ENCODE assay signal across 28 cellular contexts in genomic region chr12:10861366-10861765, GRCh38. TPM values are rescaled to one million over a fixed set of nuclear protein-coding genes. Genes with fewer than 3 reads are reported as not detected.
"Had no signal": no experiment of that assay in that cellular context is flagged by ENCODE, and none has a peak within 500 bp of the region (broad histone marks: within the 10 kb centered on the region; RNA-seq: fewer than 3 reads in every experiment).

No MANE protein-coding gene starts in this region.

- H3K27me3 ChIP-seq: body of pancreas, cardiac muscle cell, dorsolateral prefrontal cortex, gastroesophageal sphincter, hepatocyte, neutrophil, ovary, right lobe of liver, uterus had no signal

- H3K9me3 ChIP-seq: neutrophil, right lobe of liver had no signal

- DNase-seq: activated CD4-positive, alpha-beta T cell treated with anti-CD3 and anti-CD28 coated beads, Interleukin-2, amount 50 U/mL, for 1 hour; activated CD8-positive, alpha-beta T cell treated with anti-CD3 and anti-CD28 coated beads for 36 hours; activated naive CD8-positive, alpha-beta T cell treated with anti-CD3 and anti-CD28 coated beads, Interleukin-2, amount 50 U/mL, for 24 hours; activated T-cell treated with anti-CD3 and anti-CD28 coated beads, Interleukin-2, amount 50 U/mL, for 4 hours; amygdala; body of pancreas; dorsolateral prefrontal cortex; effector memory CD4-positive, alpha-beta T cell; left colon; mammary epithelial cell; ovary; right lobe of liver; stimulated activated CD4-positive, alpha-beta T cell treated with anti-CD3 and anti-CD28 coated beads, Interleukin-2, amount 100 ng/mL, for 48 hours; T-helper 2 cell; uterus had no signal

- H3K27ac ChIP-seq: body of pancreas, cardiac muscle cell, coronary artery, dorsolateral prefrontal cortex, gastroesophageal sphincter, hepatocyte, neutrophil, ovary, right lobe of liver, thoracic aorta, uterus had no signal

- H2AFZ ChIP-seq: hepatocyte had no signal

- H3K36me3 ChIP-seq: cardiac muscle cell, neutrophil, ovary, right lobe of liver, thoracic aorta, uterus had no signal

- H3K4me1 ChIP-seq: body of pancreas, gastroesophageal sphincter, right lobe of liver, uterus had no signal

- H3K4me2 ChIP-seq: hepatocyte had no signal

- H3K4me3 ChIP-seq: body of pancreas, cardiac muscle cell, coronary artery, dorsolateral prefrontal cortex, gastroesophageal sphincter, hepatocyte, ovary, right lobe of liver, thoracic aorta, uterus had no signal

RNA-seq across cellular contexts. Expression of gene TAS2R10, which starts 35.2 kb away (rescaled TPM):
- total RNA-seq: activated CD8-positive, alpha-beta T cell treated with anti-CD3 and anti-CD28 coated beads for 36 hours; activated T-helper 2 cell treated with anti-CD3 and anti-CD28 coated beads, Interferon-gamma antibody, Interleukin-2, Interleukin-4, amounts not matched to agents 10 μg/mL and 5 μg/mL and 100 μg/mL, durations not matched to agents 14 hours and 24 hours and 36 hours; epithelial cell of proximal tubule; left colon; WTC11 had no signal
- polyA plus RNA-seq: hepatocyte, mammary epithelial cell had no signal

RNA-seq across cellular contexts. Expression of gene TAS2R13, which starts 48.0 kb away (rescaled TPM):
- polyA plus RNA-seq: cardiac muscle cell, hepatocyte, mammary epithelial cell had no signal

RNA-seq across cellular contexts. Expression of gene TAS2R9, which starts 51.4 kb away (rescaled TPM):
- total RNA-seq: activated CD8-positive, alpha-beta T cell treated with anti-CD3 and anti-CD28 coated beads for 36 hours; activated T-cell treated with anti-CD3 and anti-CD28 coated beads, Interleukin-2, amount 50 U/mL, for 4 hours; activated T-helper 2 cell treated with anti-CD3 and anti-CD28 coated beads, Interferon-gamma antibody, Interleukin-2, Interleukin-4, amounts not matched to agents 10 μg/mL and 5 μg/mL and 100 μg/mL, durations not matched to agents 14 hours and 24 hours and 36 hours; body of pancreas; epithelial cell of proximal tubule; gastroesophageal sphincter; left colon; mammary epithelial cell; mucosa of gallbladder; right lobe of liver; subcutaneous adipose tissue; thoracic aorta; WTC11 had no signal
- polyA plus RNA-seq: cardiac muscle cell, hepatocyte, keratinocyte, liver, mammary epithelial cell, ovary had no signal
